ENCODE assay signal across 9 cellular contexts in genomic region chr2:211033765-211034164, GRCh38.
DNase-seq lines count a peak whose midpoint lies in the region; TF ChIP-seq lines count a peak whose summit lies in the region.
"Had no signal": no experiment of that assay in that cellular context is flagged by ENCODE, and none has a peak within 500 bp of the region (broad histone marks: within the 10 kb centered on the region; RNA-seq: fewer than 3 reads in every experiment).

No MANE protein-coding gene starts in this region.

- no peak overlapping the region for H3K4me3 Mint-ChIP-seq in type B pancreatic cell

- no peaks in the 10 kb centered on the region for H3K36me3 Mint-ChIP-seq in type B pancreatic cell

- no peak overlapping the region for H3K4me3 ChIP-seq in fibroblast of pulmonary artery (replicated peaks; ENCODE audit: low read depth, low read length)
- H3K4me3 ChIP-seq: BLaER1 treated with 17β-estradiol and CSF1 and Interleukin-3, amounts not matched to agents 10 nM and 100 nM had no signal

- DNase-seq in SIG-M5 treated with dmso at 0.1 percent for 504 hours (lab: John Stamatoyannopoulos, UW; ENCODE audit: unreplicated experiment): peak; percentile 27
- DNase-seq in SIG-M5 (lab: John Stamatoyannopoulos, UW): no peak
- DNase-seq in NCI-H748 treated with DMSO at 0.1 percent for 48 hours (lab: John Stamatoyannopoulos, UW): peak; percentile 88
- peak; percentile 34 for DNase-seq in fibroblast of pulmonary artery (ENCODE audit: low read depth)
- DNase-seq in type B pancreatic cell (ENCODE audit: extremely low spot score, unreplicated experiment): no peak
- DNase-seq in T-helper 2 cell: no peak
- DNase-seq in CD1c-positive myeloid dendritic cell (ENCODE audit: extremely low spot score): no peak
- no peak for DNase-seq in ureter (ENCODE audit: low spot score)

- H3K27me3 Mint-ChIP-seq in type B pancreatic cell: no peaks in the 10 kb centered on the region

- no peak overlapping the region for H3K27ac Mint-ChIP-seq in type B pancreatic cell

- H3K9me3 Mint-ChIP-seq in type B pancreatic cell: no peaks in the 10 kb centered on the region

- peak; percentile 60 for TF ChIP-seq CTCF in fibroblast of pulmonary artery (IDR thresholded peaks at IDR 0.05; ENCODE audit: low read length, missing control alignments)
- peak; percentile 76 for TF ChIP-seq CTCF in type B pancreatic cell (conservative IDR thresholded peaks at IDR 0.05)

- no peaks in the 10 kb centered on the region for H3K4me1 Mint-ChIP-seq in type B pancreatic cell (ENCODE audit: unreplicated experiment)

Comparison
In these comparisons a context has a peak if more than half of its experiments do, and no peak if none do; other contexts are left out.
1. DNase-seq: peak in SIG-M5 treated with dmso at 0.1 percent for 504 hours (single experiment), NCI-H748 treated with DMSO at 0.1 percent for 48 hours (single experiment) and fibroblast of pulmonary artery (single experiment); none in SIG-M5 (single experiment), type B pancreatic cell (single experiment), T-helper 2 cell (0 of 5), CD1c-positive myeloid dendritic cell (single experiment) and ureter (single experiment).